Comparison of ENCODE assay signal across 8 cellular contexts in the genomic region with DNA sequence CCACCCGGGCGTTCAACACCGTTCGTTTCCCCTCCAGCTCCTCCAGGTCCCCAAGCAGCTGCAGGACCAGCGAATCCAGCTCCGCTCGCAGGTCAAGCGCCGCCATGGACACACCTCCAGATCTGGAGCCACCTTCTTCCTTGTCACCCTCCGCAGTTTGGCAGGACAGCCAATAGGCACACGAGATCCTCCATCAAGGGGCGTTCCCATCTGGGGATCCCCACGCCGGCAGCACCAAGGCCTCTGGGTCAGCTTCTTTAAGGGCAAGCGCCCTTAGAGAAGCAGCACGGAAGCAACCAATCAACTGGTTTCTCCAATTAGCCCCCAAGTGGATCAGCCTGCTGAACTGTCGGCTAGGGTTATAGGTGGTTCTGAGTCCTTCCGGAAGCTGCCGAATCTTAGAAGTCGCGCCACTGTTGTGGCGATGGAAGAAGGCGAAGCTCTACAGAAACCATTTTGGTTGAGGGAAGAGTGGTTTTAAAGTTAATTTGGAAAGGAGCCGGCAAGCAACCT. TPM values are rescaled to one million over a fixed set of nuclear protein-coding genes. Genes with fewer than 3 reads are reported as not detected.
A peak's percentile ranks its signal among the peaks of the same experiment; 100 is the strongest.
DNase-seq lines count a peak whose midpoint lies in the region; ATAC-seq and TF ChIP-seq lines count a peak whose summit lies in the region.

No MANE protein-coding gene starts in this region.

- H3K36me3 ChIP-seq in left ventricle myocardium inferior = peaks cover 53% of the 10 kb centered on the region
- H3K36me3 ChIP-seq in prostate gland = peaks cover 12% of the 10 kb centered on the region in 2 donors
- peaks cover 3% of the 10 kb centered on the region for H3K36me3 ChIP-seq in urinary bladder (ENCODE audit: insufficient read depth)

- intact Hi-C loops in left ventricle myocardium inferior (cut with micrococcal nuclease) (no loop called here), prostate gland (cut with DNase I) (loop anchor here (2.0 to 10.0 kb wide), 2 partner anchors 161 to 753 kb away; partner anchors contain the start of genes FAM168B and SMPD4)

- peaks cover 40% of the 10 kb centered on the region for H3K4me1 ChIP-seq in left ventricle myocardium inferior
- H3K4me1 ChIP-seq in prostate gland (replicated peaks) = no peaks in the 10 kb centered on the region
- H3K4me1 ChIP-seq in urinary bladder (ENCODE audit: insufficient read depth) = no peaks in the 10 kb centered on the region

- H3K27me3 ChIP-seq in left ventricle myocardium inferior (ENCODE audit: low read depth) = no peaks in the 10 kb centered on the region
- H3K27me3 ChIP-seq in prostate gland (replicated peaks; ENCODE audit: insufficient read depth) = no peaks in the 10 kb centered on the region

- TF ChIP-seq POLR2A in GM15510 (IDR thresholded peaks at IDR 0.05; ENCODE audit: borderline replicate concordance, extremely low read depth, insufficient read length) (peak; percentile 78), prostate gland (IDR thresholded peaks at IDR 0.05) (peak; percentile 75)

- DNase-seq in NCI-H146 treated with DMSO at 0.1 percent for 48 hours (lab: John Stamatoyannopoulos, UW; ENCODE audit: unreplicated experiment) = peak; percentile 95
- peak; percentile 70 to 93 (median 81) for DNase-seq in T-helper 1 cell
- DNase-seq in amniotic stem cell (lab: John Stamatoyannopoulos, UW) = peak; percentile 80
- peak; percentile 90 for DNase-seq in left ventricle myocardium inferior
- DNase-seq in prostate gland (ENCODE audit: low spot score) = peak; percentile 93

- H3K4me3 ChIP-seq in left ventricle myocardium inferior (peak overlapping the region; percentile 85), prostate gland (peak overlapping the region; percentile 71), urinary bladder (ENCODE audit: low read depth, low read length) (peak overlapping the region; percentile 63)

- TF ChIP-seq CTCF in left ventricle myocardium inferior (IDR thresholded peaks at IDR 0.05; ENCODE audit: borderline replicate concordance) (no peak), prostate gland (IDR thresholded peaks at IDR 0.05) (no peak)

- 0% methylated on average over 24 of the region's 24 CpGs for WGBS in prostate gland
- under 1% methylated on average over 24 of the region's 24 CpGs for WGBS in urinary bladder

- peak overlapping the region; percentile 98 for H3K27ac ChIP-seq in left ventricle myocardium inferior (replicated peaks)
- peak overlapping the region; percentile 91 to 92 for H3K27ac ChIP-seq in prostate gland
- H3K27ac ChIP-seq in urinary bladder (ENCODE audit: low read depth) = peak overlapping the region; percentile 65

- peak; percentile 69 for ATAC-seq in HG02884 (IDR thresholded peaks at IDR 0.05; ENCODE audit: unreplicated experiment)

- H3K9me3 ChIP-seq in left ventricle myocardium inferior (replicated peaks) (no peaks in the 10 kb centered on the region), prostate gland (no peaks in the 10 kb centered on the region)

RNA-seq across cellular contexts. Expression of gene IMP4, which starts 0.6 kb away (rescaled TPM):
- total RNA-seq in left ventricle myocardium inferior (57.2 TPM), prostate gland (100 to 1,000 TPM in 1 of 2 donors, 10 to 100 TPM in 1; 71.4 to 106 TPM), urinary bladder (22.3 TPM)
- 102 TPM for polyA plus RNA-seq in urinary bladder

RNA-seq across cellular contexts. Expression of gene PTPN18, which starts 13.8 kb away (rescaled TPM):
- total RNA-seq in left ventricle myocardium inferior (13.9 TPM), prostate gland (10 to 100 TPM; 37.1 to 93.6 TPM), urinary bladder (28.6 TPM)
- 42.4 TPM for polyA plus RNA-seq in urinary bladder

Comparison
In these comparisons a context has a peak if more than half of its experiments do, and no peak if none do; other contexts are left out.
1. Peak in every context shown above with its lines: DNase-seq, ATAC-seq, H3K4me3 ChIP-seq and H3K27ac ChIP-seq.